Comparison of ENCODE assay signal across 8 cellular contexts in genomic region chr6:53358440-53359087, GRCh38. TPM values are rescaled to one million over a fixed set of nuclear protein-coding genes. Genes with fewer than 3 reads are reported as not detected.
DNase-seq lines count a peak whose midpoint lies in the region; ATAC-seq and TF ChIP-seq lines count a peak whose summit lies in the region.

No MANE protein-coding gene starts in this region.

- peaks cover 8% of the 10 kb centered on the region for H3K4me1 ChIP-seq in psoas muscle

- H3K36me3 ChIP-seq in psoas muscle (ENCODE audit: insufficient read depth in 1 of 2, low read depth in 1 of 2), result no peaks in the 10 kb centered on the region

- peak overlapping the region; percentile 48 to 49 for H3K4me3 ChIP-seq in foreskin fibroblast (ENCODE audit: low read depth in 1 of 2, low read length in 2 of 2)
- H3K4me3 ChIP-seq in psoas muscle, result peak overlapping the region; percentile 81

- ATAC-seq in HG02981 (IDR thresholded peaks at IDR 0.05; ENCODE audit: unreplicated experiment) (peak; percentile 5), psoas muscle (no peak)

- 21 to 32% (median 22%) methylated on average over 16 of the region's 16 CpGs for WGBS in psoas muscle, 3 donors

- in situ Hi-C loops in ACHN (cut with HindIII; ENCODE audit: low pct_ligation_motif_present, low pct_unique_long_range_greater_than_20kb, low sequenced_read_pairs), result no loop called here

- peaks cover 12% of the 10 kb centered on the region for H3K27me3 Mint-ChIP-seq in T-helper 2 cell treated with Interferon-gamma antibody and Interleukin-4, amounts not matched to agents 5 μg/mL and 100 μg/mL, for 36 hours (ENCODE audit: low read depth)

- TF ChIP-seq CTCF in foreskin fibroblast (IDR thresholded peaks at IDR 0.05; ENCODE audit: low read depth, low read length) (no peak), psoas muscle (IDR thresholded peaks at IDR 0.05) (no peak)

- H3K27ac ChIP-seq in psoas muscle, result peak overlapping the region; percentile 73

- H3K9me3 Mint-ChIP-seq in T-helper 2 cell treated with Interferon-gamma antibody and Interleukin-4, amounts not matched to agents 5 μg/mL and 100 μg/mL, for 36 hours, result no peaks in the 10 kb centered on the region

- peak overlapping the region; percentile 98 for H3K27ac Mint-ChIP-seq in T-helper 2 cell treated with Interferon-gamma antibody and Interleukin-4, amounts not matched to agents 5 μg/mL and 100 μg/mL, for 36 hours

- H3K36me3 Mint-ChIP-seq in T-helper 2 cell treated with Interferon-gamma antibody and Interleukin-4, amounts not matched to agents 5 μg/mL and 100 μg/mL, for 36 hours (ENCODE audit: low read depth), result peaks cover 4% of the 10 kb centered on the region

- H3K4me1 Mint-ChIP-seq in T-helper 2 cell treated with Interferon-gamma antibody and Interleukin-4, amounts not matched to agents 5 μg/mL and 100 μg/mL, for 36 hours (ENCODE audit: low read depth), result peaks cover 37% of the 10 kb centered on the region

- no peaks in the 10 kb centered on the region for H3K9me3 ChIP-seq in psoas muscle

- H3K4me3 Mint-ChIP-seq in T-helper 2 cell treated with Interferon-gamma antibody and Interleukin-4, amounts not matched to agents 5 μg/mL and 100 μg/mL, for 36 hours, result peak overlapping the region; percentile 84

- intact Hi-C loops in psoas muscle (cut with DNase I), result loop anchor here in 1 of 2 donors (5.0 kb wide), 1 partner anchor 124 kb away; no protein-coding TSS in a partner anchor

- DNase-seq in NCI-H82 (lab: John Stamatoyannopoulos, UW) (peak; percentile 28), NCI-H82 treated with DMSO at 0.1 percent for 48 hours (lab: John Stamatoyannopoulos, UW; ENCODE audit: unreplicated experiment) (no peak), foreskin fibroblast (no peak), psoas muscle (no peak), ACHN (no peak), HuH-7.5 (ENCODE audit: low spot score) (no peak)
- DNase-seq in T-helper 2 cell treated with Interferon-gamma antibody and Interleukin-4, amounts not matched to agents 5 μg/mL and 100 μg/mL, for 36 hours (ENCODE audit: low spot score), result no peak

- H3K27me3 ChIP-seq in psoas muscle (ENCODE audit: insufficient read depth in 3 of 3, low read length in 2 of 3), result peaks cover 0 to under 1% (median 0%) of the 10 kb centered on the region in 3 donors

RNA-seq across cellular contexts. Expression of gene ELOVL5, which starts 9.8 kb away (rescaled TPM):
- 10 to 100 TPM in 1 of 4 donors, 1 to 10 TPM in 3; 5.7 to 14.4 (median 8.7) TPM for total RNA-seq in psoas muscle
- 1 to 10 TPM; 4.8 to 9.2 (median 5.8) TPM for polyA plus RNA-seq in psoas muscle
